Comparison of ENCODE assay signal across 8 cellular contexts in genomic region chr5:38922199-38922598, GRCh38.
DNase-seq lines count a peak whose midpoint lies in the region; ATAC-seq and TF ChIP-seq lines count a peak whose summit lies in the region.

No MANE protein-coding gene starts in this region.

- no peak overlapping the region for H3K9ac ChIP-seq in PC-3 (ENCODE audit: low read length)

- peak; percentile 73 for DNase-seq in Ammon's horn (ENCODE audit: low spot score)
- DNase-seq in HS-5 (ENCODE audit: low read depth), result peak; percentile 30
- DNase-seq in PC-3, result peak; percentile 73
- DNase-seq in activated naive CD4-positive, alpha-beta T cell treated with Interleukin-2 at 50 U/mL for 16 hours, result peak; percentile 50
- peak; percentile 78 for DNase-seq in cardiac septum (ENCODE audit: low spot score)
- peak; percentile 55 for DNase-seq in prostate gland (ENCODE audit: low spot score)
- DNase-seq in DMS79 (lab: John Stamatoyannopoulos, UW), result no peak

- WGBS in prostate gland, result 0% methylated on average over 1 of the region's 1 CpG

- H3K4me2 ChIP-seq in PC-3 (ENCODE audit: low read length), result no peak overlapping the region

- no peaks in the 10 kb centered on the region for H3K9me3 ChIP-seq in PC-3 (ENCODE audit: low read length)
- no peaks in the 10 kb centered on the region for H3K9me3 ChIP-seq in prostate gland

- H3K4me3 ChIP-seq in PC-3 (ENCODE audit: low read length) (no peak overlapping the region), prostate gland (no peak overlapping the region)

- H3K36me3 ChIP-seq in PC-3 (ENCODE audit: low read depth, low read length), result peaks cover 27% of the 10 kb centered on the region
- H3K36me3 ChIP-seq in prostate gland, result peaks cover 0 to 5% of the 10 kb centered on the region in 2 donors

- no peaks in the 10 kb centered on the region for H4K20me1 ChIP-seq in PC-3 (ENCODE audit: low read length)

- no peaks in the 10 kb centered on the region for H3K9me2 ChIP-seq in PC-3 (replicated peaks; ENCODE audit: low read length)

- TF ChIP-seq CTCF in PC-3 (conservative IDR thresholded peaks at IDR 0.05; ENCODE audit: low read depth, low read length) (peak; percentile 99), prostate gland (IDR thresholded peaks at IDR 0.05) (peak; percentile 31 to 70 (median 62))

- H3K4me1 ChIP-seq in PC-3 (ENCODE audit: insufficient read depth, low read length), result no peaks in the 10 kb centered on the region
- H3K4me1 ChIP-seq in prostate gland (replicated peaks), result no peaks in the 10 kb centered on the region

- no TSS peak for BruUV-seq in PC-3 (replicated peaks; lab: Mats Ljungman, UMichigan)

- CTCF ChIA-PET in PC-3 (lab: Charles Lee), result interaction anchor here (0.6 to 1.6 kb wide), 4 partner anchors 75 to 1074 kb away, joined by 3 to 15 read pairs (median 6); no protein-coding TSS in a partner anchor

- no peak overlapping the region for H3K27ac ChIP-seq in PC-3 (ENCODE audit: low read length)
- no peak overlapping the region for H3K27ac ChIP-seq in prostate gland

- no peaks in the 10 kb centered on the region for H3F3A ChIP-seq in PC-3 (ENCODE audit: low read length, unreplicated experiment)

- TF ChIP-seq POLR2A in prostate gland (IDR thresholded peaks at IDR 0.05), result no peak

- H3K79me2 ChIP-seq in PC-3 (ENCODE audit: low read length), result no peaks in the 10 kb centered on the region

- no peak overlapping the region for H2AFZ ChIP-seq in PC-3 (ENCODE audit: low read length)

- intact Hi-C loops in PC-3 (cut with micrococcal nuclease), result loop anchor here (1.0 to 5.0 kb wide), 5 partner anchors 75 to 502 kb away; partner anchors contain the start of gene OSMR
- intact Hi-C loops in cardiac septum (cut with DNase I), result loop anchor here (5.0 to 10.0 kb wide), 2 partner anchors 90 to 477 kb away; no protein-coding TSS in a partner anchor
- intact Hi-C loops in prostate gland (cut with DNase I), result loop anchor here (5.0 kb wide), 1 partner anchor 90 kb away; no protein-coding TSS in a partner anchor

- POLR2A ChIA-PET in PC-3 (lab: Charles Lee; ENCODE audit: unreplicated experiment), result no interaction called here

- ATAC-seq in GM18519 (IDR thresholded peaks at IDR 0.05; ENCODE audit: low FRiP score, unreplicated experiment) (peak; percentile 69), PC-3 (peak; percentile 98)

- H3K27me3 ChIP-seq in PC-3 (ENCODE audit: low read length), result no peaks in the 10 kb centered on the region
- no peaks in the 10 kb centered on the region for H3K27me3 ChIP-seq in prostate gland (replicated peaks; ENCODE audit: insufficient read depth)
